ENCODE assay signal across 8 cellular contexts in genomic region chr18:26090130-26091046, GRCh38. TPM values are rescaled to one million over a fixed set of nuclear protein-coding genes. Genes with fewer than 3 reads are reported as not detected.
A peak's percentile ranks its signal among the peaks of the same experiment; 100 is the strongest.
DNase-seq lines count a peak whose midpoint lies in the region; ATAC-seq, FAIRE-seq and TF ChIP-seq lines count a peak whose summit lies in the region.

A gene with protein sequence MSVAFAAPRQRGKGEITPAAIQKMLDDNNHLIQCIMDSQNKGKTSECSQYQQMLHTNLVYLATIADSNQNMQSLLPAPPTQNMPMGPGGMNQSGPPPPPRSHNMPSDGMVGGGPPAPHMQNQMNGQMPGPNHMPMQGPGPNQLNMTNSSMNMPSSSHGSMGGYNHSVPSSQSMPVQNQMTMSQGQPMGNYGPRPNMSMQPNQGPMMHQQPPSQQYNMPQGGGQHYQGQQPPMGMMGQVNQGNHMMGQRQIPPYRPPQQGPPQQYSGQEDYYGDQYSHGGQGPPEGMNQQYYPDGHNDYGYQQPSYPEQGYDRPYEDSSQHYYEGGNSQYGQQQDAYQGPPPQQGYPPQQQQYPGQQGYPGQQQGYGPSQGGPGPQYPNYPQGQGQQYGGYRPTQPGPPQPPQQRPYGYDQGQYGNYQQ (minus strand): TSS chr18:26090613. CDS start chr18:26090569, 44 bp downstream.

- H3K4me1 ChIP-seq in heart right ventricle (peaks cover 0 to 36% (median 27%) of the 10 kb centered on the region in 9 donors), upper lobe of right lung (peaks cover 20% of the 10 kb centered on the region)

- H3K36me3 ChIP-seq in heart right ventricle, result peaks cover 0 to 23% (median 10%) of the 10 kb centered on the region in 9 donors
- peaks cover 19% of the 10 kb centered on the region for H3K36me3 ChIP-seq in upper lobe of right lung

- ATAC-seq in HG02798 (IDR thresholded peaks at IDR 0.05; ENCODE audit: poor library complexity, unreplicated experiment) (peak; percentile 82), heart right ventricle (peak; percentile 96 to 99 (median 98)), upper lobe of right lung (peak; percentile 96)

- FAIRE-seq in GM12891 (lab: Jason Lieb, UNC), result peak; percentile 87

- peak; percentile 93 for TF ChIP-seq POLR2A in GM12891 (IDR thresholded peaks at IDR 0.05; ENCODE audit: low read depth, low read length)

- WGBS in heart right ventricle, 2 donors, result 0% methylated on average over 84 to 88 of the region's 89 CpGs

- intact Hi-C loops in heart right ventricle (cut with DNase I) (loop anchor here in 5 of 10 donors (5.0 to 10.0 kb wide), 3 partner anchors 74 to 137 kb away; partner anchors contain the start of gene TAF4B (in 4 of the 5)), posterior vena cava (cut with DNase I) (no loop called here), upper lobe of right lung (cut with DNase I) (no loop called here)

- H3K9me3 ChIP-seq in heart right ventricle, result no peaks in the 10 kb centered on the region
- no peaks in the 10 kb centered on the region for H3K9me3 ChIP-seq in upper lobe of right lung

- H3K27ac ChIP-seq in heart right ventricle, result peak within 1 kb of the TSS; percentile 85 to 99 (median 98)
- peak within 1 kb of the TSS; percentile 96 for H3K27ac ChIP-seq in upper lobe of right lung

- DNase-seq in GM12891 (ENCODE audit: insufficient read length, low spot score) (peak; percentile 74), NCI-H1436 (lab: John Stamatoyannopoulos, UW) (peak; percentile 76), T-helper 1 cell (peak; percentile 82 to 94 (median 85)), amniotic epithelial cell (ENCODE audit: low read depth) (peak; percentile 91), heart right ventricle (peak; percentile 95), posterior vena cava (ENCODE audit: low spot score) (peak; percentile 98), upper lobe of right lung (peak; percentile 97)

- TF ChIP-seq CTCF in heart right ventricle (IDR thresholded peaks at IDR 0.05) (peak in 4 of 9 donors; percentile 7 to 23 (median 14)), upper lobe of right lung (IDR thresholded peaks at IDR 0.05) (peak; percentile 14)

- H3K27me3 ChIP-seq in heart right ventricle (no peaks in the 10 kb centered on the region), upper lobe of right lung (no peaks in the 10 kb centered on the region)

- peak within 1 kb of the TSS; percentile 72 to 93 (median 88) for H3K4me3 ChIP-seq in heart right ventricle
- H3K4me3 ChIP-seq in upper lobe of right lung, result peak within 1 kb of the TSS; percentile 91

TF ChIP-seq in GM12891, 5 proteins besides CTCF, POLR2A, EP300 and RAD21:
- TF ChIP-seq POLR2AphosphoS5 (IDR thresholded peaks at IDR 0.05; ENCODE audit: low read depth, low read length) (peak; percentile 92), TAF1 (IDR thresholded peaks at IDR 0.05; ENCODE audit: low read depth, low read length) (peak; percentile 84), PAX5 (IDR thresholded peaks at IDR 0.05; ENCODE audit: insufficient read depth, low read length, severe bottlenecking) (peak; percentile 41), POU2F2 (IDR thresholded peaks at IDR 0.05; ENCODE audit: low read depth, low read length) (peak; percentile 24), SPI1 (IDR thresholded peaks at IDR 0.05; ENCODE audit: low read depth, low read length) (peak; percentile 45; the same call in 1 of the 2 replicates)

RNA-seq across cellular contexts. Expression of the gene that starts here (rescaled TPM):
- polyA plus RNA-seq in GM12891 (2012; ENCODE audit: low read depth, missing spikeins), result 27.0 TPM
- total RNA-seq in heart right ventricle, result 10 to 100 TPM; 24.2 to 41.8 (median 34.4) TPM
- 10 to 100 TPM; 15.1 to 18.7 TPM for polyA plus RNA-seq in heart right ventricle
- total RNA-seq in posterior vena cava, result 10 to 100 TPM; 61.4 to 64.3 TPM
- 60.0 TPM for total RNA-seq in upper lobe of right lung

Comparison
In these comparisons a context has a peak if more than half of its experiments do, and no peak if none do; other contexts are left out.
1. Peak in every context shown above with its lines: DNase-seq, ATAC-seq, H3K4me3 ChIP-seq and H3K27ac ChIP-seq.